2 cellular contexts compared by ENCODE assay signal in the genomic region with DNA sequence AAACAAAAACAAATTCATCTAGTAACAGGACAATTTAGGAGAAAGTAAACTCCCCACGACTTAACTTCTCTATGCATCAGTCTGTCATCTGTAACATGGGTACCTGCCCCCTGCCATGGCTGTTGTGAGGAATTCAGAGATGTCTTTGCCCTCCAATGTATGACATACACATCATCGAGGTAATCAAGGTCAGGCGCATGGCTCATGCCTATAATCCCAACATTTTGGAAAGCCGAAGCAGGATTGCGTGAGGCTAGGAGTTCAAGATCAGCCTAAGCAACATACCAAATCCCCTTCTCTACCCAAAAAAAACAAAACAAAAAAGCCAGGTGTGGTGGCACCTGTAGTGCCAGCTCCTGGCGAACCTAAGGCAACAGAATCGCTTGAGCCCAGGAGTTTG.
TF ChIP-seq lines count a peak whose summit lies in the region.

No MANE protein-coding gene starts in this region.

TF ChIP-seq in GM12891, 5 proteins besides CTCF, POLR2A, EP300 and RAD21:
- TF ChIP-seq POU2F2 (IDR thresholded peaks at IDR 0.05; ENCODE audit: low read depth, low read length) (no peak), POLR2AphosphoS5 (IDR thresholded peaks at IDR 0.05; ENCODE audit: low read depth, low read length) (no peak; the same call in 1 of the 2 replicates), PAX5 (IDR thresholded peaks at IDR 0.05; ENCODE audit: insufficient read depth, low read length, severe bottlenecking) (no peak), TAF1 (IDR thresholded peaks at IDR 0.05; ENCODE audit: low read depth, low read length) (no peak), SPI1 (IDR thresholded peaks at IDR 0.05; ENCODE audit: low read depth, low read length) (no peak)

TF ChIP-seq in GM12878, 131 proteins besides CTCF, POLR2A, EP300 and RAD21:
- TF ChIP-seq RUNX3 (IDR thresholded peaks at IDR 0.05; ENCODE audit: low read length) (no peak), RB1 (IDR thresholded peaks at IDR 0.05; ENCODE audit: borderline replicate concordance) (no peak), NFXL1 (IDR thresholded peaks at IDR 0.05; ENCODE audit: borderline replicate concordance) (no peak), SREBF1 (IDR thresholded peaks at IDR 0.05; ENCODE audit: low read length) (no peak), MLLT1 (IDR thresholded peaks at IDR 0.05) (no peak)
